Comparison of ENCODE assay signal across 12 cellular contexts in the genomic region with DNA sequence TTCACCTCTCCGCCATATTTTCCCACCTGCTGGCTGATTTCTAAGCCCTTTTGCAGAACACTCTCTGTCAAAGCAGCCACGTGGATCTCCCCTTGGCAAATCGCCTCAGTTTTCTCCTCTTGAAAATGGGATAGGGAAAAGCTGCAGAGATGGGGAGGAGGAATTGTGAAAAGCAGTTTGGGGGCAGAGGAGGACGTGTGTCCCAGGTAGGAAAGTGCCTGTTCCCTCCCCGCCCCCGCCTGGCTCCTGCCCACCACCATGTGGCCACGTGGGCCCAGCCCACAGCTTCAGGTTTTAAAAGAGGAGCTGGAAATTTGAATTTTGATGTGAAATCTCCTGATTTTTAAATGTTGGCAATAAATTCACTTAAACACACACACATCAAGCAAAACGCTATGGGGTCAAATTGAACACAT. TPM values are rescaled to one million over a fixed set of nuclear protein-coding genes. Genes with fewer than 3 reads are reported as not detected.
DNase-seq lines count a peak whose midpoint lies in the region; ATAC-seq and TF ChIP-seq lines count a peak whose summit lies in the region.
"Had no signal": no experiment of that assay in that cellular context is flagged by ENCODE, and none has a peak within 500 bp of the region (broad histone marks: within the 10 kb centered on the region; RNA-seq: fewer than 3 reads in every experiment).

No MANE protein-coding gene starts in this region.

- no peak overlapping the region for H3K27ac Mint-ChIP-seq in chondrocyte (ENCODE audit: unreplicated experiment)
- H3K27ac Mint-ChIP-seq: activated CD4-positive, alpha-beta memory T cell treated with anti-CD3 and anti-CD28 coated beads, Interleukin-2, amount 10 ng/mL, durations not matched to agents 7 days and 5 days; activated T-helper 1 cell treated with anti-CD3 and anti-CD28 coated beads, Interleukin-12 subunit alpha, Interleukin-12 subunit beta, Interleukin-2, Interleukin-4 antibody, amounts not matched to agents 30 ng/mL and 10 ng/mL and 1 ng/mL, durations not matched to agents 14 hours and 24 hours and 36 hours; progenitor cell of endocrine pancreas had no signal

- H3K4me3 ChIP-seq in Loucy (ENCODE audit: low read length, poor library complexity, severe bottlenecking) = no peak overlapping the region
- no peak overlapping the region for H3K4me3 ChIP-seq in coronary artery
- no peak overlapping the region for H3K4me3 ChIP-seq in parathyroid adenoma (ENCODE audit: low read depth, low read length)
- H3K4me3 ChIP-seq in SK-N-SH (ENCODE audit: low read depth in 2 of 2, low read length in 1 of 2) = no peak overlapping the region

- WGBS in SK-N-SH (ENCODE audit: low lambda C conversion rate) = 65% methylated on average over 8 of the region's 8 CpGs

- H3K4me2 ChIP-seq in Loucy (ENCODE audit: low read depth, low read length, poor library complexity, severe bottlenecking) (no peak overlapping the region), parathyroid adenoma (ENCODE audit: low read length) (no peak overlapping the region), SK-N-SH (no peak overlapping the region)

- H2AFZ ChIP-seq in Loucy (ENCODE audit: low read length) (peak overlapping the region; percentile 60; the same call in 1 of the 2 replicates), parathyroid adenoma (peak overlapping the region; percentile 44), SK-N-SH (ENCODE audit: low read depth) (no peak overlapping the region)

- H3K9ac ChIP-seq in Loucy (ENCODE audit: low read depth, low read length, poor library complexity, severe bottlenecking) (no peak overlapping the region), parathyroid adenoma (no peak overlapping the region), SK-N-SH (no peak overlapping the region)

- H3K9me2 ChIP-seq in Loucy (replicated peaks; ENCODE audit: low read depth, low read length) (no peaks in the 10 kb centered on the region), SK-N-SH (no peaks in the 10 kb centered on the region)

- DNase-seq in ACHN (peak; percentile 7), coronary artery (ENCODE audit: low spot score) (no peak), SK-N-SH (no peak), chondrocyte (ENCODE audit: low spot score) (no peak), NCI-H510A (lab: John Stamatoyannopoulos, UW) (no peak)

- POLR2A ChIA-PET in SK-N-SH (lab: Yijun Ruan, JAX) = no interaction called here

- H4K20me1 ChIP-seq in Loucy (ENCODE audit: insufficient read depth, low read length, poor library complexity, severe bottlenecking) (no peaks in the 10 kb centered on the region), SK-N-SH (ENCODE audit: insufficient read depth) (no peaks in the 10 kb centered on the region)

- H3K4me3 Mint-ChIP-seq in chondrocyte (ENCODE audit: unreplicated experiment) = no peak overlapping the region
- H3K4me3 Mint-ChIP-seq: activated CD4-positive, alpha-beta memory T cell treated with anti-CD3 and anti-CD28 coated beads, Interleukin-2, amount 10 ng/mL, durations not matched to agents 7 days and 5 days; activated T-helper 1 cell treated with anti-CD3 and anti-CD28 coated beads, Interleukin-12 subunit alpha, Interleukin-12 subunit beta, Interleukin-2, Interleukin-4 antibody, amounts not matched to agents 30 ng/mL and 10 ng/mL and 1 ng/mL, durations not matched to agents 14 hours and 24 hours and 36 hours had no signal

- no peak for ATAC-seq in HG02610 (IDR thresholded peaks at IDR 0.05; ENCODE audit: unreplicated experiment)

- H3K27ac ChIP-seq in coronary artery (peak overlapping the region; percentile 33 to 65), parathyroid adenoma (no peak overlapping the region), SK-N-SH (ENCODE audit: low read depth in 2 of 2, low read length in 1 of 2) (no peak overlapping the region)
- H3K27ac ChIP-seq: VCaP had no signal

- H3F3A ChIP-seq in Loucy (ENCODE audit: low read depth) (no peaks in the 10 kb centered on the region), SK-N-SH (replicated peaks; ENCODE audit: insufficient read depth) (peaks cover 8% of the 10 kb centered on the region)

- CTCF ChIA-PET in SK-N-SH (lab: Yijun Ruan, JAX) = interaction anchor here (0.7 to 15.3 kb wide), 11 partner anchors 10 to 540 kb away, joined by 3 to 281 read pairs (median 3); no protein-coding TSS in a partner anchor

- no peaks in the 10 kb centered on the region for H3K27me3 Mint-ChIP-seq in chondrocyte (ENCODE audit: low read depth)

- H3K36me3 ChIP-seq in Loucy (ENCODE audit: insufficient read depth, low read length) (no peaks in the 10 kb centered on the region), parathyroid adenoma (ENCODE audit: control insufficient read depth, insufficient read depth, low read length) (no peaks in the 10 kb centered on the region), SK-N-SH (replicated peaks in 1 of 2; ENCODE audit: control insufficient read depth in 1 of 2, insufficient read depth in 2 of 2, low read length in 1 of 2) (no peaks in the 10 kb centered on the region)

- no peaks in the 10 kb centered on the region for H3K36me3 Mint-ChIP-seq in chondrocyte (ENCODE audit: low read depth)

- no peaks in the 10 kb centered on the region for H3K9me3 Mint-ChIP-seq in chondrocyte (ENCODE audit: low read depth)
- H3K9me3 Mint-ChIP-seq: activated CD4-positive, alpha-beta memory T cell treated with anti-CD3 and anti-CD28 coated beads, Interleukin-2, amount 10 ng/mL, durations not matched to agents 7 days and 5 days; activated T-helper 1 cell treated with anti-CD3 and anti-CD28 coated beads, Interleukin-12 subunit alpha, Interleukin-12 subunit beta, Interleukin-2, Interleukin-4 antibody, amounts not matched to agents 30 ng/mL and 10 ng/mL and 1 ng/mL, durations not matched to agents 14 hours and 24 hours and 36 hours had no signal

- H3K9me3 ChIP-seq in Loucy (ENCODE audit: insufficient read depth, low read depth, low read length) = no peaks in the 10 kb centered on the region
- no peaks in the 10 kb centered on the region for H3K9me3 ChIP-seq in parathyroid adenoma (ENCODE audit: control insufficient read depth, low read length)
- H3K9me3 ChIP-seq in SK-N-SH = no peaks in the 10 kb centered on the region

- in situ Hi-C loops in ACHN (cut with HindIII; ENCODE audit: low pct_ligation_motif_present, low pct_unique_long_range_greater_than_20kb, low sequenced_read_pairs) = no loop called here

- H3K27me3 ChIP-seq in Loucy (ENCODE audit: insufficient read depth, low read length, poor library complexity, severe bottlenecking) = no peaks in the 10 kb centered on the region
- no peaks in the 10 kb centered on the region for H3K27me3 ChIP-seq in parathyroid adenoma (ENCODE audit: control insufficient read depth, insufficient read depth, low read length)
- no peaks in the 10 kb centered on the region for H3K27me3 ChIP-seq in SK-N-SH (ENCODE audit: insufficient read depth)

- no peak for TF ChIP-seq EP300 in SK-N-SH (IDR thresholded peaks at IDR 0.05; ENCODE audit: borderline replicate concordance in 1 of 2, low read depth in 1 of 2, low read length in 1 of 2)

- TF ChIP-seq RAD21 in SK-N-SH (IDR thresholded peaks at IDR 0.05; ENCODE audit: low read length) = no peak

- H3K4me1 Mint-ChIP-seq in chondrocyte (ENCODE audit: low read depth) = peaks cover 6% of the 10 kb centered on the region

- TF ChIP-seq CTCF in Loucy (conservative IDR thresholded peaks at IDR 0.05; ENCODE audit: low read length) = no peak
- TF ChIP-seq CTCF in coronary artery (IDR thresholded peaks at IDR 0.05) = no peak
- TF ChIP-seq CTCF in parathyroid adenoma (IDR thresholded peaks at IDR 0.05) = no peak
- no peak for TF ChIP-seq CTCF in SK-N-SH (IDR thresholded peaks at IDR 0.05)
- TF ChIP-seq CTCF in chondrocyte (IDR thresholded peaks at IDR 0.05) = no peak

- H3K4me1 ChIP-seq in Loucy (ENCODE audit: insufficient read depth, low read length, poor library complexity, severe bottlenecking) (no peaks in the 10 kb centered on the region), parathyroid adenoma (no peaks in the 10 kb centered on the region), SK-N-SH (ENCODE audit: control insufficient read depth in 1 of 2, insufficient read depth in 2 of 2, low read depth in 1 of 2, low read length in 1 of 2) (no peaks in the 10 kb centered on the region; a peak in 1 of 4 replicates)

- H3K79me2 ChIP-seq in Loucy (ENCODE audit: insufficient read depth, low read length) = no peaks in the 10 kb centered on the region
- H3K79me2 ChIP-seq in parathyroid adenoma = no peaks in the 10 kb centered on the region
- H3K79me2 ChIP-seq in SK-N-SH (ENCODE audit: insufficient read depth) = peaks cover 7% of the 10 kb centered on the region; the same call in 1 of the 2 replicates

TF ChIP-seq in SK-N-SH, 30 proteins besides CTCF, POLR2A, EP300 and RAD21 (continues in another document):
- TF ChIP-seq, protein P1, sequence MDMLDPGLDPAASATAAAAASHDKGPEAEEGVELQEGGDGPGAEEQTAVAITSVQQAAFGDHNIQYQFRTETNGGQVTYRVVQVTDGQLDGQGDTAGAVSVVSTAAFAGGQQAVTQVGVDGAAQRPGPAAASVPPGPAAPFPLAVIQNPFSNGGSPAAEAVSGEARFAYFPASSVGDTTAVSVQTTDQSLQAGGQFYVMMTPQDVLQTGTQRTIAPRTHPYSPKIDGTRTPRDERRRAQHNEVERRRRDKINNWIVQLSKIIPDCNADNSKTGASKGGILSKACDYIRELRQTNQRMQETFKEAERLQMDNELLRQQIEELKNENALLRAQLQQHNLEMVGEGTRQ (IDR thresholded peaks at IDR 0.05; ENCODE audit: borderline replicate concordance, low read depth, low read length) = no peak
- TF ChIP-seq GATA2 (CRISPR knock-in tag; IDR thresholded peaks at IDR 0.05) (no peak), POLR2AphosphoS5 (IDR thresholded peaks at IDR 0.05; ENCODE audit: low read depth, low read length) (no peak), RXRA (IDR thresholded peaks at IDR 0.05; ENCODE audit: borderline replicate concordance, low read depth) (no peak), SMC3 (IDR thresholded peaks at IDR 0.05; ENCODE audit: low read depth, low read length) (no peak), RCOR1 (IDR thresholded peaks at IDR 0.05; ENCODE audit: low read length) (no peak)
- TF ChIP-seq, protein P2, sequence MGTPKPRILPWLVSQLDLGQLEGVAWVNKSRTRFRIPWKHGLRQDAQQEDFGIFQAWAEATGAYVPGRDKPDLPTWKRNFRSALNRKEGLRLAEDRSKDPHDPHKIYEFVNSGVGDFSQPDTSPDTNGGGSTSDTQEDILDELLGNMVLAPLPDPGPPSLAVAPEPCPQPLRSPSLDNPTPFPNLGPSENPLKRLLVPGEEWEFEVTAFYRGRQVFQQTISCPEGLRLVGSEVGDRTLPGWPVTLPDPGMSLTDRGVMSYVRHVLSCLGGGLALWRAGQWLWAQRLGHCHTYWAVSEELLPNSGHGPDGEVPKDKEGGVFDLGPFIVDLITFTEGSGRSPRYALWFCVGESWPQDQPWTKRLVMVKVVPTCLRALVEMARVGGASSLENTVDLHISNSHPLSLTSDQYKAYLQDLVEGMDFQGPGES (IDR thresholded peaks at IDR 0.05; ENCODE audit: low read depth, low read length) = no peak

RNA-seq across cellular contexts. Expression of a gene that starts 3.6 kb away (rescaled TPM):
- polyA plus RNA-seq in SK-N-SH (2012; rRNA removed) = 13.2 and 14.7 TPM in 2 replicates
- 9.5 and 11.1 TPM in 2 replicates for polyA plus RNA-seq in SK-N-SH (2012; cell fraction: cytosol; rRNA removed)
- 28.3 and 31.7 TPM in 2 replicates for polyA plus RNA-seq in SK-N-SH (2012; cell fraction: nucleus; rRNA removed)
- total RNA-seq in chondrocyte = 20.4 to 81.4 TPM (median 78.7 TPM) in 3 replicates

RNA-seq across cellular contexts. Expression of a gene that starts 33.5 kb away (rescaled TPM):
- polyA plus RNA-seq in SK-N-SH (2012; rRNA removed) = 18.3 and 18.4 TPM in 2 replicates
- polyA plus RNA-seq in SK-N-SH (2012; cell fraction: cytosol; rRNA removed) = 8.6 and 12.8 TPM in 2 replicates
- 10.1 and 13.1 TPM in 2 replicates for polyA plus RNA-seq in SK-N-SH (2012; cell fraction: nucleus; rRNA removed)
- total RNA-seq in chondrocyte = 36.8 to 42.3 TPM (median 41.4 TPM) in 3 replicates

Comparison
In these comparisons a context has a peak if more than half of its experiments do, and no peak if none do; other contexts are left out.
1. H3K27ac ChIP-seq: peak in coronary artery (2 of 2); none in parathyroid adenoma (single experiment) and SK-N-SH (0 of 2).